Comparison of ENCODE assay signal across 8 cellular contexts in the genomic region with DNA sequence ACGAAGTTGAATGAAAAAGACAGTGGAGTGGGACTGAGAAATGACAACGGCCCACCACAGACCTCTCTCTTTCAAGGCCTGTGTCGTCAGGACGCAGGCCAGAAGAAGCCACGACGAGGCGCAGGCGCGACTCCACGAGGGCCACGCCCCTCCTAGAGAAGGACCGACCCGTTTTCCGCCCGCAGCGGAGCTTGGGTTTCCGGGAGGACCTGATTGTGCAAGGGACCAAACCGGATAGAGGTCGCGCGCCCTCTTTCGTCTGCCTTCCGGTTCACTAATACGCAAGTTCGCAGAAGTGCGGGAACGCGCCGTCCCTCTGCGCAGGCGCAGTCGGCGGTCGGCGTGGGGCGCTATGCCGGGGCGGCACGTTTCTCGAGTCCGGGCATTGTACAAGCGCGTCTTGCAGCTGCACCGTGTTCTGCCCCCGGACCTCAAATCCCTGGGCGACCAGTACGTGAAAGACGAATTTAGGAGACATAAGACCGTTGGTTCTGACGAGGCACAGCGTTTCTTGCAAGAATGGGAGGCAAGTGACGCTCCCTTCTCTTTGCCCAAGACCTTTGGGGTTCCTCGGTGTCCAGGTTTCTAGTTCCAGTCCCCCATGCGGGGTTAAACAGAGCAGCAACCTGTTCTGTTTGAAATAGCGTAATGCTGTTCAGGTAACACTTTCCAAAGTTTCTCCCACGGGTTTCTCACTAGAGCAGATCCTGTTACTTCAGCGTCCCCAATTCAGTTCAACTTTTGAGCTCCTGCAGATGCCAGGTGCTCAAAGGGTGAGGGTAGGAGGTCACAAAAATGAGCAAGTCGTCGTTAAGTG. TPM values are rescaled to one million over a fixed set of nuclear protein-coding genes. Genes with fewer than 3 reads are reported as not detected.
DNase-seq lines count a peak whose midpoint lies in the region; ATAC-seq and TF ChIP-seq lines count a peak whose summit lies in the region.

A gene (plus strand): TSS at position 327 of the 817 bp plus-strand sequence. CDS start 26 bp downstream, at position 353.

- intact Hi-C loops in PC-3 (cut with micrococcal nuclease) = no loop called here

- peak within 1 kb of the TSS; percentile 66 for H3K4me3 ChIP-seq in PC-3 (ENCODE audit: low read length)
- H3K4me3 ChIP-seq in epithelial cell of proximal tubule (ENCODE audit: low read depth, low read length) = peak within 1 kb of the TSS; percentile 82
- peak within 1 kb of the TSS; percentile 93 to 97 for H3K4me3 ChIP-seq in mucosa of rectum (ENCODE audit: low read length in 2 of 2)

- H3K9ac ChIP-seq in PC-3 (ENCODE audit: low read length) (peak within 1 kb of the TSS; percentile 74), mucosa of rectum (ENCODE audit: low read depth in 1 of 2, low read length in 2 of 2) (peak within 1 kb of the TSS; percentile 76 to 81)

- H3K79me2 ChIP-seq in PC-3 (ENCODE audit: low read length) = peaks cover 30% of the 10 kb centered on the region

- H3K4me1 ChIP-seq in PC-3 (ENCODE audit: insufficient read depth, low read length) = no peaks in the 10 kb centered on the region; the same call in 1 of the 2 replicates
- peaks cover 0 to 16% of the 10 kb centered on the region in 2 donors for H3K4me1 ChIP-seq in mucosa of rectum (ENCODE audit: control insufficient read depth in 2 of 2, insufficient read depth in 2 of 2, low read length in 2 of 2)

- no peaks in the 10 kb centered on the region for H4K20me1 ChIP-seq in PC-3 (ENCODE audit: low read length)

- peak; percentile 62; the same call in 1 of the 2 replicates for TF ChIP-seq EP300 in Ishikawa (IDR thresholded peaks at IDR 0.05; ENCODE audit: borderline replicate concordance)

- H3K9me3 ChIP-seq in PC-3 (ENCODE audit: low read length) = no peaks in the 10 kb centered on the region
- no peaks in the 10 kb centered on the region for H3K9me3 ChIP-seq in mucosa of rectum (ENCODE audit: control insufficient read depth in 2 of 2, low read length in 2 of 2)

- TSS peak; percentile 78 for BruUV-seq in PC-3 (replicated peaks; lab: Mats Ljungman, UMichigan)

- peak within 1 kb of the TSS; percentile 83 for H3K4me2 ChIP-seq in PC-3 (ENCODE audit: low read length)

- H3K36me3 ChIP-seq in PC-3 (ENCODE audit: low read depth, low read length) (no peaks in the 10 kb centered on the region), mucosa of rectum (ENCODE audit: control insufficient read depth in 2 of 2, insufficient read depth in 2 of 2, low read length in 2 of 2) (no peaks in the 10 kb centered on the region)

- no peak for TF ChIP-seq RAD21 in Ishikawa (IDR thresholded peaks at IDR 0.05; ENCODE audit: low read depth)

- DNase-seq in DMS53 (lab: John Stamatoyannopoulos, UW) (peak; percentile 100), PC-3 (peak; percentile 91), activated T-cell treated with anti-CD3 and anti-CD28 coated beads for 48 hours (ENCODE audit: low read depth) (peak; percentile 96), epithelial cell of proximal tubule (ENCODE audit: low read depth) (peak; percentile 74)
- DNase-seq in stimulated activated CD8-positive, alpha-beta memory T cell treated with anti-CD3 and anti-CD28 coated beads, Interleukin-4, amount 100 ng/mL, for 48 hours = peak; percentile 98

- peak within 1 kb of the TSS; percentile 83 for H2AFZ ChIP-seq in PC-3 (ENCODE audit: low read length)

- no peaks in the 10 kb centered on the region for H3K27me3 ChIP-seq in PC-3 (ENCODE audit: low read length)
- no peaks in the 10 kb centered on the region for H3K27me3 ChIP-seq in mucosa of rectum (ENCODE audit: control insufficient read depth in 2 of 2, insufficient read depth in 2 of 2, low read length in 2 of 2)

- H3F3A ChIP-seq in PC-3 (ENCODE audit: low read length, unreplicated experiment) = no peaks in the 10 kb centered on the region

- ATAC-seq in GM21576 (IDR thresholded peaks at IDR 0.05; ENCODE audit: unreplicated experiment) (peak; percentile 89), PC-3 (peak; percentile 83)

- no peaks in the 10 kb centered on the region for H3K9me2 ChIP-seq in PC-3 (replicated peaks; ENCODE audit: low read length)

- POLR2A ChIA-PET in PC-3 (lab: Charles Lee; ENCODE audit: unreplicated experiment) = no interaction called here

- TF ChIP-seq CTCF in PC-3 (conservative IDR thresholded peaks at IDR 0.05; ENCODE audit: low read depth, low read length) = no peak
- TF ChIP-seq CTCF in epithelial cell of proximal tubule (conservative IDR thresholded peaks at IDR 0.05; ENCODE audit: low read depth, low read length) = no peak

- no peak within 1 kb of the TSS; the same call in 1 of the 2 replicates for H3K27ac ChIP-seq in PC-3 (ENCODE audit: low read length)
- peak within 1 kb of the TSS; percentile 72 to 77 for H3K27ac ChIP-seq in mucosa of rectum (ENCODE audit: low read depth in 2 of 2, low read length in 2 of 2)

- CTCF ChIA-PET in PC-3 (lab: Charles Lee) = no interaction called here

TF ChIP-seq in Ishikawa, 13 proteins besides CTCF, POLR2A, EP300 and RAD21:
- TF ChIP-seq TCF12 (IDR thresholded peaks at IDR 0.05; ENCODE audit: low read depth) = peak; percentile 75; the same call in 1 of the 2 replicates
- peak; percentile 87 for TF ChIP-seq CEBPB (IDR thresholded peaks at IDR 0.05)
- no peak for TF ChIP-seq FOXM1 (IDR thresholded peaks at IDR 0.05; ENCODE audit: borderline replicate concordance, low read depth)
- no peak for TF ChIP-seq NFIC (IDR thresholded peaks at IDR 0.05)
- TF ChIP-seq, protein P1, sequence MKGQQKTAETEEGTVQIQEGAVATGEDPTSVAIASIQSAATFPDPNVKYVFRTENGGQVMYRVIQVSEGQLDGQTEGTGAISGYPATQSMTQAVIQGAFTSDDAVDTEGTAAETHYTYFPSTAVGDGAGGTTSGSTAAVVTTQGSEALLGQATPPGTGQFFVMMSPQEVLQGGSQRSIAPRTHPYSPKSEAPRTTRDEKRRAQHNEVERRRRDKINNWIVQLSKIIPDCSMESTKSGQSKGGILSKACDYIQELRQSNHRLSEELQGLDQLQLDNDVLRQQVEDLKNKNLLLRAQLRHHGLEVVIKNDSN (IDR thresholded peaks at IDR 0.05) = peak; percentile 61
- TF ChIP-seq EGR1 (IDR thresholded peaks at IDR 0.05) = no peak
- no peak for TF ChIP-seq ZBTB7A (IDR thresholded peaks at IDR 0.05; ENCODE audit: low read depth)
- peak; percentile 58; the same call in 1 of the 2 replicates for TF ChIP-seq YY1 (IDR thresholded peaks at IDR 0.05; ENCODE audit: low read depth)
- peak; percentile 64 for TF ChIP-seq CREB1 (IDR thresholded peaks at IDR 0.05; ENCODE audit: low read depth)
- peak; percentile 86 for TF ChIP-seq TAF1 (IDR thresholded peaks at IDR 0.05; ENCODE audit: low read depth)
- TF ChIP-seq, protein P2, sequence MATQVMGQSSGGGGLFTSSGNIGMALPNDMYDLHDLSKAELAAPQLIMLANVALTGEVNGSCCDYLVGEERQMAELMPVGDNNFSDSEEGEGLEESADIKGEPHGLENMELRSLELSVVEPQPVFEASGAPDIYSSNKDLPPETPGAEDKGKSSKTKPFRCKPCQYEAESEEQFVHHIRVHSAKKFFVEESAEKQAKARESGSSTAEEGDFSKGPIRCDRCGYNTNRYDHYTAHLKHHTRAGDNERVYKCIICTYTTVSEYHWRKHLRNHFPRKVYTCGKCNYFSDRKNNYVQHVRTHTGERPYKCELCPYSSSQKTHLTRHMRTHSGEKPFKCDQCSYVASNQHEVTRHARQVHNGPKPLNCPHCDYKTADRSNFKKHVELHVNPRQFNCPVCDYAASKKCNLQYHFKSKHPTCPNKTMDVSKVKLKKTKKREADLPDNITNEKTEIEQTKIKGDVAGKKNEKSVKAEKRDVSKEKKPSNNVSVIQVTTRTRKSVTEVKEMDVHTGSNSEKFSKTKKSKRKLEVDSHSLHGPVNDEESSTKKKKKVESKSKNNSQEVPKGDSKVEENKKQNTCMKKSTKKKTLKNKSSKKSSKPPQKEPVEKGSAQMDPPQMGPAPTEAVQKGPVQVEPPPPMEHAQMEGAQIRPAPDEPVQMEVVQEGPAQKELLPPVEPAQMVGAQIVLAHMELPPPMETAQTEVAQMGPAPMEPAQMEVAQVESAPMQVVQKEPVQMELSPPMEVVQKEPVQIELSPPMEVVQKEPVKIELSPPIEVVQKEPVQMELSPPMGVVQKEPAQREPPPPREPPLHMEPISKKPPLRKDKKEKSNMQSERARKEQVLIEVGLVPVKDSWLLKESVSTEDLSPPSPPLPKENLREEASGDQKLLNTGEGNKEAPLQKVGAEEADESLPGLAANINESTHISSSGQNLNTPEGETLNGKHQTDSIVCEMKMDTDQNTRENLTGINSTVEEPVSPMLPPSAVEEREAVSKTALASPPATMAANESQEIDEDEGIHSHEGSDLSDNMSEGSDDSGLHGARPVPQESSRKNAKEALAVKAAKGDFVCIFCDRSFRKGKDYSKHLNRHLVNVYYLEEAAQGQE (IDR thresholded peaks at IDR 0.05; ENCODE audit: low read depth) = no peak
- no peak for TF ChIP-seq TEAD4 (IDR thresholded peaks at IDR 0.05)
- TF ChIP-seq, protein P3, sequence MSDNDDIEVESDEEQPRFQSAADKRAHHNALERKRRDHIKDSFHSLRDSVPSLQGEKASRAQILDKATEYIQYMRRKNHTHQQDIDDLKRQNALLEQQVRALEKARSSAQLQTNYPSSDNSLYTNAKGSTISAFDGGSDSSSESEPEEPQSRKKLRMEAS (IDR thresholded peaks at IDR 0.05) = peak; percentile 94

RNA-seq across cellular contexts. Expression of the gene that starts here (rescaled TPM):
- total RNA-seq in PC-3 (2014; rRNA removed) (9.5 and 19.9 TPM in 2 replicates), epithelial cell of proximal tubule (17.8 and 26.5 TPM in 2 replicates)
